ENCODE assay signal across 8 cellular contexts in the genomic region with DNA sequence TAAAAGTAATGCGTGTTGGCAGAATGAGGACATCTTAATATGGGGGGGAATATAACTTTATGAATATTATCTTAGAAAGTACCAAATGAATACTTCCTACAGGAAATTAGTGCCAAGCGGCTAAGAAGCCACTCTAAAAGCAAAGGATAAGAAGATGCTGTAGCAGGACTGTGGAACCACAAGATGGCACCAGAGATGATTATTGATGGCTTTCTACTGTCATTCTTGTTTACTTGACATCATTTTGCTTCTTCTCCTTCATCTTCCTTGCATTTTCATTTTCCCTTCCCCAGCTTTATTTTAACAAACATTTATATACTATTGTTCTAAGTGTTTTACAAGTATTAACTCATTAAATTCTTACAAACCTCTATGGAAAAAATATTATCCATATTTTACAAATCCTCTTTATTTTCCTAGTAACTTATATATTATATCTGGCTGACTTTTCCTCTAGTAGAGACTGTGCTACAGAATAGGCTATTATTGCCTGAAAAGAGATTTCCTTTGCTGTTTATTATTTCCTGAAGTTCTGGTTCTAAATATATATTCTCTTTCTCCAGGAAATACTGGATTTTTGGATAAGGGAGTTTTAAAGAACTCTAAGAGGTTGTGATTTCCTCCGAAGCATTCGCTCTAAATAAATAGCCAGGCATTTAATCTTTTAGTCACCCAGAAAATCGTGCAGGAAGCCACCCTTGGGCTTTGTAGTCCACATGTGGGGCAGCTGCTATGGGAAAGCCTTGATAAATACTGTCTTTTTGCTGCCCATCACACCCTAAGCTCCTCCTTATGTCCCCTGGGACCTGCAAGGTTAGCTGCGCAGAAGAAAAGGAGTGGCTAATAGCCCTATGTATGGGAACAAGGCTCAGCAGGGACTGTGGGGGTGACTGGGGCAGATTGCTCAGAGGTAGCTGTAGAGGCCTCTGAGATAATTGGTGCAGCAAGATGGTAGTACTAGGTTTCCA. TPM values are rescaled to one million over a fixed set of nuclear protein-coding genes. Genes with fewer than 3 reads are reported as not detected.
A peak's percentile ranks its signal among the peaks of the same experiment; 100 is the strongest.
DNase-seq lines count a peak whose midpoint lies in the region; ATAC-seq, FAIRE-seq and TF ChIP-seq lines count a peak whose summit lies in the region.

No MANE protein-coding gene starts in this region.

- TF ChIP-seq CTCF in AG04450 (IDR thresholded peaks at IDR 0.05; ENCODE audit: low read depth, low read length): peak; percentile 44
- peak; percentile 56 for TF ChIP-seq CTCF in HFF-Myc (IDR thresholded peaks at IDR 0.05; ENCODE audit: low read depth, low read length, missing control alignments)

- H3K4me3 ChIP-seq in AG04450 (ENCODE audit: low read depth, low read length) (no peak overlapping the region), HFF-Myc (replicated peaks; ENCODE audit: low read depth, low read length) (no peak overlapping the region), adipocyte (ENCODE audit: low read length) (no peak overlapping the region)

- H3K4me1 ChIP-seq in adipocyte (ENCODE audit: control insufficient read depth, insufficient read depth, low read length): peaks cover 13% of the 10 kb centered on the region

- CTCF ChIA-PET in AG04450 (lab: Charles Lee): interaction anchor here (1.0 to 1.3 kb wide), 2 partner anchors 20 to 70 kb away, joined by 3 to 5 read pairs; partner anchors contain the start of genes ODR4 and TPR

- H3K9me3 ChIP-seq in AG04450 (ENCODE audit: control insufficient read depth, insufficient read depth, low read length): no peaks in the 10 kb centered on the region
- no peaks in the 10 kb centered on the region for H3K9me3 ChIP-seq in adipocyte (ENCODE audit: control insufficient read depth, low read length)

- DNase-seq in AG04450 (ENCODE audit: low read depth, low spot score) (no peak), HFF-Myc (ENCODE audit: extremely low read depth, low read depth) (no peak), NAMALWA (ENCODE audit: low spot score) (peak; percentile 63), adipocyte (ENCODE audit: low read depth) (peak; percentile 60), left kidney (ENCODE audit: low read depth, low spot score) (peak; percentile 15), T1000 (lab: John Stamatoyannopoulos, UW) (no peak)

- H3K9ac ChIP-seq in adipocyte (ENCODE audit: low read length): no peak overlapping the region

- H3K36me3 ChIP-seq in adipocyte (ENCODE audit: control insufficient read depth, insufficient read depth, low read length, severe bottlenecking): peaks cover 20% of the 10 kb centered on the region

- POLR2A ChIA-PET in AG04450 (lab: Yijun Ruan, JAX): no interaction called here

- H3K27ac ChIP-seq in AG04450 (ENCODE audit: low read depth, low read length): no peak overlapping the region

- ATAC-seq in GM19397 (IDR thresholded peaks at IDR 0.05; ENCODE audit: unreplicated experiment): no peak

- peak; percentile 27 for FAIRE-seq in G401.6 (lab: Jason Lieb, UNC)

- H3K27me3 ChIP-seq in AG04450 (ENCODE audit: control insufficient read depth, insufficient read depth, low read length): no peaks in the 10 kb centered on the region
- no peaks in the 10 kb centered on the region for H3K27me3 ChIP-seq in adipocyte (replicated peaks; ENCODE audit: control insufficient read depth, insufficient read depth, low read length)

RNA-seq across cellular contexts. Expression of gene PRG4, which starts 9.2 kb away (rescaled TPM):
- polyA plus RNA-seq in AG04450 (2011; rRNA removed): 0.04 TPM in 2 replicates
- not detected in 2 replicates for polyA minus RNA-seq in AG04450 (2011; rRNA and poly(A)+ RNA removed)

Comparison
In these comparisons a context has a peak if more than half of its experiments do, and no peak if none do; other contexts are left out.
1. DNase-seq: peak in NAMALWA (single experiment), adipocyte (single experiment) and left kidney (single experiment); none in AG04450 (single experiment), HFF-Myc (single experiment) and T1000 (single experiment).